In the genomic region with DNA sequence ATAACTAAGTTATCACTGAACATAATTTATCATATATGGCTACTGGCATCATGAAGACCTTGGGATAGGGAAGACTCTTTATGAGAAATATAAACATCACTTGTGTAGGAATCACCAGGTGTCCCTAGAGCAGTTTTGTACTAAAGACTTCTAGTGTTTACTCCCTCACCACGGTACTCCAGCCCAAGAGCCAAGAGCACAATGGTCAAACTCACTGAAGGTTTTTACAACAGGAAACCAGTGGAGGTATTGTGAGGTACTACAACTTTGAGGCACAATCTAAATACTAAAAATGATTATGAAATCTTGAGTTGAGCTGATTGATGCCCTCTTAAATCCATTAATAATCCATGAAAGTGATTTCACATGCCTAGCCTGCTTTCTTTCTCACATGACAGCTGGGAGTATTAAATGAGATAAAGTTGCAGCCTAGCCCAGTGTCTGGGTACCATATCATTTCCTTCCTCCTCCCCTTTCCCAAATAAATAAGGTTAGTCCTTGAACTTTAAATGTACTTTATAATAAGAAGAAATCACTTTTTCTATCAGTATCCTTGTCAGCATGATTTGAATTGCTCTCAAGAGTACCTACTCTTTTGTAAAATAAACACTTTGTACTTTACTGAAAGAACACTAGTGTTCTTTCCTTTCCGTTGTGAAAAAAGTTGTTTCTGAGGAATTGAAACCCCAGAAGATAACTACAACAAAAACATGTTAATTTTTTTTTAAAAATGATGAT, we compare ENCODE assay signal across 14 cellular contexts. TPM values are rescaled to one million over a fixed set of nuclear protein-coding genes. Genes with fewer than 3 reads are reported as not detected.
DNase-seq lines count a peak whose midpoint lies in the region; ATAC-seq, FAIRE-seq and TF ChIP-seq lines count a peak whose summit lies in the region.
"Had no signal": no experiment of that assay in that cellular context is flagged by ENCODE, and none has a peak within 500 bp of the region (broad histone marks: within the 10 kb centered on the region; RNA-seq: fewer than 3 reads in every experiment).

No MANE protein-coding gene starts in this region.

- no peak for TF ChIP-seq POLR2A in GM12891 (IDR thresholded peaks at IDR 0.05; ENCODE audit: low read depth, low read length)

- TF ChIP-seq CTCF in glutamatergic neuron (IDR thresholded peaks at IDR 0.05; ENCODE audit: partially characterized antibody, unreplicated experiment) = no peak

- H3K4me3 Mint-ChIP-seq in activated T-helper 17 cell treated with anti-CD3 and anti-CD28 coated beads, Interleukin-2, amount 50 U/mL, for 72 hours = no peak overlapping the region
- no peak overlapping the region for H3K4me3 Mint-ChIP-seq in natural killer cell treated with Interleukin-12 subunit alpha and Interleukin-12 subunit beta and Interleukin-15 and Interleukin-18, amount 100 ng/mL, for 72 hours
- no peak overlapping the region for H3K4me3 Mint-ChIP-seq in glutamatergic neuron (ENCODE audit: unreplicated experiment)
- H3K4me3 Mint-ChIP-seq: CD4-positive, CD25-positive, alpha-beta regulatory T cell; nephron progenitor cell had no signal

- DNase-seq in GM12891 (ENCODE audit: insufficient read length, low spot score) (no peak), NCI-H146 (lab: John Stamatoyannopoulos, UW) (no peak), glutamatergic neuron (no peak)
- no peak for DNase-seq in natural killer cell treated with Interleukin-12 subunit alpha and Interleukin-12 subunit beta and Interleukin-15 and Interleukin-18, amount 100 ng/mL, for 72 hours (ENCODE audit: low spot score)
- DNase-seq: CD4-positive, CD25-positive, alpha-beta regulatory T cell; cerebellar nuclear complex; NCI-H1092 treated with DMSO at 0.1 percent for 48 hours; nephron progenitor cell; retina had no signal

- no peaks in the 10 kb centered on the region for H3K9me3 Mint-ChIP-seq in activated T-helper 17 cell treated with anti-CD3 and anti-CD28 coated beads, Interleukin-2, amount 50 U/mL, for 72 hours
- H3K9me3 Mint-ChIP-seq in natural killer cell treated with Interleukin-12 subunit alpha and Interleukin-12 subunit beta and Interleukin-15 and Interleukin-18, amount 100 ng/mL, for 72 hours = no peaks in the 10 kb centered on the region
- no peaks in the 10 kb centered on the region for H3K9me3 Mint-ChIP-seq in glutamatergic neuron (ENCODE audit: unreplicated experiment)
- H3K9me3 Mint-ChIP-seq: CD4-positive, CD25-positive, alpha-beta regulatory T cell; nephron progenitor cell had no signal

- no peak for FAIRE-seq in GM12891 (lab: Jason Lieb, UNC)

- H3K27me3 Mint-ChIP-seq in activated T-helper 17 cell treated with anti-CD3 and anti-CD28 coated beads, Interleukin-2, amount 50 U/mL, for 72 hours = no peaks in the 10 kb centered on the region
- no peaks in the 10 kb centered on the region for H3K27me3 Mint-ChIP-seq in natural killer cell treated with Interleukin-12 subunit alpha and Interleukin-12 subunit beta and Interleukin-15 and Interleukin-18, amount 100 ng/mL, for 72 hours
- no peaks in the 10 kb centered on the region for H3K27me3 Mint-ChIP-seq in glutamatergic neuron (ENCODE audit: unreplicated experiment)
- H3K27me3 Mint-ChIP-seq: CD4-positive, CD25-positive, alpha-beta regulatory T cell had no signal

- H3K27ac Mint-ChIP-seq in activated T-helper 17 cell treated with anti-CD3 and anti-CD28 coated beads, Interleukin-2, amount 50 U/mL, for 72 hours = peak overlapping the region; percentile 77
- peak overlapping the region; percentile 65 to 75 for H3K27ac Mint-ChIP-seq in natural killer cell treated with Interleukin-12 subunit alpha and Interleukin-12 subunit beta and Interleukin-15 and Interleukin-18, amount 100 ng/mL, for 72 hours
- no peak overlapping the region for H3K27ac Mint-ChIP-seq in glutamatergic neuron (ENCODE audit: unreplicated experiment)

- peak; percentile 39 for ATAC-seq in GM21447 (IDR thresholded peaks at IDR 0.05; ENCODE audit: unreplicated experiment)
- ATAC-seq in activated T-helper 17 cell treated with anti-CD3 and anti-CD28 coated beads, Interleukin-2, amount 50 U/mL, for 72 hours (replicated peaks) = no peak
- no peak for ATAC-seq in natural killer cell treated with Interleukin-12 subunit alpha and Interleukin-12 subunit beta and Interleukin-15 and Interleukin-18, amount 100 ng/mL, for 72 hours
- ATAC-seq in GM19463 (IDR thresholded peaks at IDR 0.05; ENCODE audit: unreplicated experiment) = no peak

- peaks cover 18% of the 10 kb centered on the region for H3K4me1 Mint-ChIP-seq in activated T-helper 17 cell treated with anti-CD3 and anti-CD28 coated beads, Interleukin-2, amount 50 U/mL, for 72 hours
- peaks cover 33 to 34% of the 10 kb centered on the region in 2 donors for H3K4me1 Mint-ChIP-seq in natural killer cell treated with Interleukin-12 subunit alpha and Interleukin-12 subunit beta and Interleukin-15 and Interleukin-18, amount 100 ng/mL, for 72 hours (ENCODE audit: low read depth in 2 of 2)
- H3K4me1 Mint-ChIP-seq in glutamatergic neuron (ENCODE audit: low read depth, unreplicated experiment) = peaks cover 3% of the 10 kb centered on the region
- H3K4me1 Mint-ChIP-seq: nephron progenitor cell had no signal

- peaks cover 73% of the 10 kb centered on the region for H3K36me3 Mint-ChIP-seq in activated T-helper 17 cell treated with anti-CD3 and anti-CD28 coated beads, Interleukin-2, amount 50 U/mL, for 72 hours (ENCODE audit: low read depth)
- H3K36me3 Mint-ChIP-seq in natural killer cell treated with Interleukin-12 subunit alpha and Interleukin-12 subunit beta and Interleukin-15 and Interleukin-18, amount 100 ng/mL, for 72 hours = peaks cover 26% of the 10 kb centered on the region
- no peaks in the 10 kb centered on the region for H3K36me3 Mint-ChIP-seq in glutamatergic neuron (ENCODE audit: unreplicated experiment)

TF ChIP-seq in GM12891, 5 proteins besides CTCF, POLR2A, EP300 and RAD21:
- no peak for TF ChIP-seq PAX5 (IDR thresholded peaks at IDR 0.05; ENCODE audit: insufficient read depth, low read length, severe bottlenecking)
- TF ChIP-seq SPI1 (IDR thresholded peaks at IDR 0.05; ENCODE audit: low read depth, low read length) = peak; percentile 64; the same call in 1 of the 2 replicates
TF ChIP-seq in GM12891: peak in this region for 1.

RNA-seq across cellular contexts. Expression of gene GLO1, which starts 26.5 kb away (rescaled TPM):
- 108 TPM for polyA plus RNA-seq in GM12891 (2012; ENCODE audit: low read depth, missing spikeins)
- total RNA-seq in activated T-helper 17 cell treated with anti-CD3 and anti-CD28 coated beads, Interleukin-2, amount 50 U/mL, for 72 hours = 100 to 1,000 TPM in 1 of 2 donors, 10 to 100 TPM in 1; 94.5 to 190 TPM
- 100 to 1,000 TPM in 1 of 2 donors, 10 to 100 TPM in 1; 83.4 to 127 TPM for total RNA-seq in natural killer cell treated with Interleukin-12 subunit alpha and Interleukin-12 subunit beta and Interleukin-15 and Interleukin-18, amount 100 ng/mL, for 72 hours
- 51.6 TPM for total RNA-seq in glutamatergic neuron (ENCODE audit: unreplicated experiment)

RNA-seq across cellular contexts. Expression of gene BTBD9, which starts 36.7 kb away (rescaled TPM):
- polyA plus RNA-seq in GM12891 (2012; ENCODE audit: low read depth, missing spikeins) = 2.4 TPM
- total RNA-seq in activated T-helper 17 cell treated with anti-CD3 and anti-CD28 coated beads, Interleukin-2, amount 50 U/mL, for 72 hours = 10 to 100 TPM; 16.2 to 28.3 TPM
- 10 to 100 TPM; 27.7 to 34.2 TPM for total RNA-seq in natural killer cell treated with Interleukin-12 subunit alpha and Interleukin-12 subunit beta and Interleukin-15 and Interleukin-18, amount 100 ng/mL, for 72 hours
- 18.8 TPM for total RNA-seq in glutamatergic neuron (ENCODE audit: unreplicated experiment)

RNA-seq across cellular contexts. Expression of gene DNAH8, which starts 38.7 kb away (rescaled TPM):
- polyA plus RNA-seq in GM12891 (2012; ENCODE audit: low read depth, missing spikeins) = 0.21 TPM
- total RNA-seq in activated T-helper 17 cell treated with anti-CD3 and anti-CD28 coated beads, Interleukin-2, amount 50 U/mL, for 72 hours = under 1 TPM; 0.03 to 0.09 TPM
- total RNA-seq in natural killer cell treated with Interleukin-12 subunit alpha and Interleukin-12 subunit beta and Interleukin-15 and Interleukin-18, amount 100 ng/mL, for 72 hours = under 1 TPM; 0.12 to 0.22 TPM
- total RNA-seq in glutamatergic neuron (ENCODE audit: unreplicated experiment) = not detected
- total RNA-seq: G401, kidney epithelial cell had no signal
